21 cellular contexts compared by ENCODE assay signal in the genomic region with DNA sequence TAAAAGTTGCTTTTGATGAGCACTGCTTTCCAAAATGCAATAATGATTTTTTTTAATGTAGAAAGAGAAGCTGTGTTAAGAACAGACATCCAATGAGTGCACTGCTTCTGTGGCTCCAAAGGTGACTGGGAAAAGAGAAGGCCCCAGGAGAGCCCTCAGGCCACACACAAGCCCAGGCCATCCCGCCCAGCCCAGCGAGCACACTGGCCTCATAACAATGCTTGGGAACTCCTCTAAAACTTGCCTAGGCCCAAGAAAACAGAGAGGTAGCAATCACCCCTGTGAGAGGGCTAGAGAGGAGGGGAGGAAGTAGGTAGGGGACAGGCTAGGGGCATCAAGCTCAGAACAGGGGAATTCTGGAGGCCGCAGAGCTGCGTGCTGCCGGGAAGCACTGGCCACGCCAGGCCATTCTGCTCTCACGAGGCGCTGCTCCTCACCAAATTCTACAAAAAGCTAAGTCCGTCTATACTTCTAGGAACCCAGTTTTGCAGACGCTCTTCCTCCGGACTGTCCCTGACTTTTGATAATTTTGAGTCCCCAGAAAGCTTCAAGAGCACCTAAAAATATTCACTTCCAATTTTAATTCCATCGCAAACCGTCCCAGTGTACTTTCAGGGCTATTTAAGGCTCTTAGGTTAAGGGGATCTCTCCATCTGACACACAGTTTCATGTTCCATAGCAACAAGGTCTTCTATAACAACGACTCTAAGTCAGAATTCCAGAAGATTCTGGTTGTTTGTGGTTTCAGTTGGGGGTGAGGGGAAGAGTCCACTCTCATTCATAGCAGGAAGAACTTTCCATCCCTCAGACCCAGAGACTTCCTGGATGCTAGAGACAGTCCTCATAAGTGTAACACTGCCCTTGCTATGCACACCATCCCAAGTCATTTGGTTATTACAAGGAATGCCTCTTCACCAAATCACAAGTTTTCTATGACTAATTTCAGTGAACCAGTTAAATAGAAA. TPM values are rescaled to one million over a fixed set of nuclear protein-coding genes. Genes with fewer than 3 reads are reported as not detected.
A peak's percentile ranks its signal among the peaks of the same experiment; 100 is the strongest.
DNase-seq lines count a peak whose midpoint lies in the region; ATAC-seq and TF ChIP-seq lines count a peak whose summit lies in the region.
"Had no signal": no experiment of that assay in that cellular context is flagged by ENCODE, and none has a peak within 500 bp of the region (broad histone marks: within the 10 kb centered on the region; RNA-seq: fewer than 3 reads in every experiment).

No MANE protein-coding gene starts in this region.

- H3K9me3 ChIP-seq in tibial nerve = no peaks in the 10 kb centered on the region
- H3K9me3 ChIP-seq: ascending aorta, ovary, upper lobe of left lung had no signal

- H3K27ac ChIP-seq in cingulate gyrus (ENCODE audit: low read depth, low read length) (peak overlapping the region; percentile 70), tibial nerve (peak overlapping the region; percentile 38 to 85 (median 73))
- H3K27ac ChIP-seq: 22Rv1, ascending aorta, ovary, upper lobe of left lung, VCaP had no signal

- 90 to 92% methylated on average over 14 of the region's 14 CpGs for WGBS in tibial nerve, 2 donors

- H3K9me3 Mint-ChIP-seq in activated T-cell treated with anti-CD3 and anti-CD28 coated beads, Interleukin-2, amount 50 U/mL, for 72 hours = no peaks in the 10 kb centered on the region
- H3K9me3 Mint-ChIP-seq: activated CD8-positive, alpha-beta T cell treated with anti-CD3 and anti-CD28 coated beads for 36 hours; CD4-positive, CD25-positive, alpha-beta regulatory T cell had no signal

- peak overlapping the region; percentile 18 for H3K27ac Mint-ChIP-seq in activated T-cell treated with anti-CD3 and anti-CD28 coated beads, Interleukin-2, amount 50 U/mL, for 72 hours
- H3K27ac Mint-ChIP-seq: activated CD8-positive, alpha-beta T cell treated with anti-CD3 and anti-CD28 coated beads for 36 hours; CD4-positive, CD25-positive, alpha-beta regulatory T cell had no signal

- H3K4me3 Mint-ChIP-seq in activated T-cell treated with anti-CD3 and anti-CD28 coated beads, Interleukin-2, amount 50 U/mL, for 72 hours = no peak overlapping the region
- H3K4me3 Mint-ChIP-seq: activated CD8-positive, alpha-beta T cell treated with anti-CD3 and anti-CD28 coated beads for 36 hours; CD4-positive, CD25-positive, alpha-beta regulatory T cell had no signal

- H3K36me3 Mint-ChIP-seq in activated T-cell treated with anti-CD3 and anti-CD28 coated beads, Interleukin-2, amount 50 U/mL, for 72 hours (ENCODE audit: insufficient read depth in 2 of 2) = no peaks in the 10 kb centered on the region

- DNase-seq in activated T-cell treated with anti-CD3 and anti-CD28 coated beads, Interleukin-2, amount 50 U/mL, for 72 hours = no peak
- DNase-seq in activated T-cell treated with anti-CD3 and anti-CD28 coated beads for 4 hours (no peak), medulla oblongata (ENCODE audit: extremely low spot score) (peak; percentile 65), tibial nerve (ENCODE audit: low spot score in 2 of 2) (no peak), GOT3 (lab: John Stamatoyannopoulos, UW) (no peak)
- DNase-seq: activated CD8-positive, alpha-beta T cell treated with anti-CD3 and anti-CD28 coated beads for 36 hours; CD4-positive, CD25-positive, alpha-beta regulatory T cell; dermis blood vessel endothelial cell; DND-41; NCI-H1417; RPMI8226 had no signal

- peaks cover 0 to 51% (median 5%) of the 10 kb centered on the region in 4 donors for H3K4me1 ChIP-seq in tibial nerve

- peaks cover 4% of the 10 kb centered on the region for H3K27me3 Mint-ChIP-seq in activated T-cell treated with anti-CD3 and anti-CD28 coated beads, Interleukin-2, amount 50 U/mL, for 72 hours (ENCODE audit: low read depth)
- H3K27me3 Mint-ChIP-seq: activated CD8-positive, alpha-beta T cell treated with anti-CD3 and anti-CD28 coated beads for 36 hours had no signal

- H3K27me3 ChIP-seq in tibial nerve = no peaks in the 10 kb centered on the region
- H3K27me3 ChIP-seq: ascending aorta, ovary, upper lobe of left lung had no signal

- TF ChIP-seq EP300 in tibial nerve (IDR thresholded peaks at IDR 0.05) = no peak

- no peak overlapping the region for H3K4me3 ChIP-seq in tibial nerve
- H3K4me3 ChIP-seq: ascending aorta, ovary, smooth muscle cell, upper lobe of left lung had no signal

- no peak for TF ChIP-seq CTCF in tibial nerve (IDR thresholded peaks at IDR 0.05)

- no peak for TF ChIP-seq POLR2A in tibial nerve (IDR thresholded peaks at IDR 0.05)

- no peaks in the 10 kb centered on the region for H3K4me1 Mint-ChIP-seq in activated T-cell treated with anti-CD3 and anti-CD28 coated beads, Interleukin-2, amount 50 U/mL, for 72 hours (ENCODE audit: low read depth)
- H3K4me1 Mint-ChIP-seq: CD4-positive, CD25-positive, alpha-beta regulatory T cell had no signal

- peak in 1 of 2 donors; percentile 69 for ATAC-seq in activated T-cell treated with anti-CD3 and anti-CD28 coated beads, Interleukin-2, amount 50 U/mL, for 72 hours (replicated peaks in 1 of 2)
- no peak for ATAC-seq in GM18907 (IDR thresholded peaks at IDR 0.05; ENCODE audit: unreplicated experiment)
- no peak for ATAC-seq in HG02884 (IDR thresholded peaks at IDR 0.05; ENCODE audit: unreplicated experiment)
- ATAC-seq: activated CD8-positive, alpha-beta T cell treated with anti-CD3 and anti-CD28 coated beads for 36 hours; esophagus mucosa had no signal

- peaks cover 0 to 30% (median 0%) of the 10 kb centered on the region in 3 donors for H3K36me3 ChIP-seq in tibial nerve
- H3K36me3 ChIP-seq: ovary, upper lobe of left lung had no signal

RNA-seq across cellular contexts. Expression of a gene that starts 51.0 kb away (rescaled TPM):
- total RNA-seq in activated T-cell treated with anti-CD3 and anti-CD28 coated beads, Interleukin-2, amount 50 U/mL, for 72 hours = 10 to 100 TPM; 13.4 to 17.5 TPM
- 10 to 100 TPM; 42.8 to 50.0 (median 46.3) TPM for total RNA-seq in tibial nerve
